In the genomic region with DNA sequence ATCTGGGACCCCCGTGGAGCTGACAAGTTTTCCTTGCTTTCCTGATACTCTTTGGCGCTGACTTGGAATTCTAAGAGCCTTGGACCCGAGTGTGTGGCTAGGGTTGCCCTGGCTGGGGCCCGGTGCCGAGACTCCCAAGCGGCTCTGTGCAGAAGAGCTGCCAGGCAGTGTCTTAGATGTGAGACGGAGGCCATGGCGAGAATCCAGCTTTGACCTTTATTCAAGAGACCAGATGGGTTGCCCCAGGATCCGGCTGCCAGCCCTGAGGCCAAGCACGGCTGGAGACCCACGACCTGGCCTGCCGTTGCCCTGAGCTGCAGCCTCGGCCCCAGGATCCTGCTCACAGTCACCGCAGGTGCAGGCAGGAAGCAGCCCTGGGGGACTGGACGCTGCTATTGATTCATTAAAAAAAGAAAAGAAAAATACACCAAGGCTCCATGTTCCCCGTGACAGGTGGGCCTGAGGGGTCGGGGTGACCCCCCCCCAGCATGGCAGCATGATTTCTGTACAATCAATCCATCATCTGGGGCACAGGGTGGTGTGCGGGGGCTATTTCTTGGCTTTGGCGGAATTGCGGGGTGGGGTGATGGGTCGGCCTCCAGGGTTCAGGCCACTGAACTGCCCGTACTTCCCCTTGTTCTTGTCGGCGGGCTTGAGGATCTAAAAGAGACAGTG, we compare ENCODE assay signal across 1 cellular context.
TF ChIP-seq lines count a peak whose summit lies in the region.

No MANE protein-coding gene starts in this region.

TF ChIP-seq in GM12878, 131 proteins besides CTCF, POLR2A, EP300 and RAD21:
- TF ChIP-seq ZNF687 (IDR thresholded peaks at IDR 0.05), result no peak
- no peak for TF ChIP-seq HSF1 (IDR thresholded peaks at IDR 0.05; ENCODE audit: low read depth, low read length)
- TF ChIP-seq CBX5 (IDR thresholded peaks at IDR 0.05; ENCODE audit: low read depth), result no peak
- no peak for TF ChIP-seq MEF2A (IDR thresholded peaks at IDR 0.05; ENCODE audit: insufficient read depth, low read depth, low read length)
- no peak for TF ChIP-seq NRF1 (conservative IDR thresholded peaks at IDR 0.05; ENCODE audit: low read depth, low read length)
- TF ChIP-seq CHD2 (IDR thresholded peaks at IDR 0.05; ENCODE audit: borderline replicate concordance, low read depth, low read length), result no peak
- no peak for TF ChIP-seq IRF3 (IDR thresholded peaks at IDR 0.05)
- TF ChIP-seq, protein P1, sequence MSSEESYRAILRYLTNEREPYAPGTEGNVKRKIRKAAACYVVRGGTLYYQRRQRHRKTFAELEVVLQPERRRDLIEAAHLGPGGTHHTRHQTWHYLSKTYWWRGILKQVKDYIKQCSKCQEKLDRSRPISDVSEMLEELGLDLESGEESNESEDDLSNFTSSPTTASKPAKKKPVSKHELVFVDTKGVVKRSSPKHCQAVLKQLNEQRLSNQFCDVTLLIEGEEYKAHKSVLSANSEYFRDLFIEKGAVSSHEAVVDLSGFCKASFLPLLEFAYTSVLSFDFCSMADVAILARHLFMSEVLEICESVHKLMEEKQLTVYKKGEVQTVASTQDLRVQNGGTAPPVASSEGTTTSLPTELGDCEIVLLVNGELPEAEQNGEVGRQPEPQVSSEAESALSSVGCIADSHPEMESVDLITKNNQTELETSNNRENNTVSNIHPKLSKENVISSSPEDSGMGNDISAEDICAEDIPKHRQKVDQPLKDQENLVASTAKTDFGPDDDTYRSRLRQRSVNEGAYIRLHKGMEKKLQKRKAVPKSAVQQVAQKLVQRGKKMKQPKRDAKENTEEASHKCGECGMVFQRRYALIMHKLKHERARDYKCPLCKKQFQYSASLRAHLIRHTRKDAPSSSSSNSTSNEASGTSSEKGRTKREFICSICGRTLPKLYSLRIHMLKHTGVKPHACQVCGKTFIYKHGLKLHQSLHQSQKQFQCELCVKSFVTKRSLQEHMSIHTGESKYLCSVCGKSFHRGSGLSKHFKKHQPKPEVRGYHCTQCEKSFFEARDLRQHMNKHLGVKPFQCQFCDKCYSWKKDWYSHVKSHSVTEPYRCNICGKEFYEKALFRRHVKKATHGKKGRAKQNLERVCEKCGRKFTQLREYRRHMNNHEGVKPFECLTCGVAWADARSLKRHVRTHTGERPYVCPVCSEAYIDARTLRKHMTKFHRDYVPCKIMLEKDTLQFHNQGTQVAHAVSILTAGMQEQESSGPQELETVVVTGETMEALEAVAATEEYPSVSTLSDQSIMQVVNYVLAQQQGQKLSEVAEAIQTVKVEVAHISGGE (CRISPR knock-in tag; IDR thresholded peaks at IDR 0.05), result no peak
- no peak for TF ChIP-seq GABPA (IDR thresholded peaks at IDR 0.05; ENCODE audit: low read depth)
- no peak for TF ChIP-seq WRNIP1 (IDR thresholded peaks at IDR 0.05; ENCODE audit: borderline replicate concordance, low read depth, low read length)
- TF ChIP-seq, protein P2, sequence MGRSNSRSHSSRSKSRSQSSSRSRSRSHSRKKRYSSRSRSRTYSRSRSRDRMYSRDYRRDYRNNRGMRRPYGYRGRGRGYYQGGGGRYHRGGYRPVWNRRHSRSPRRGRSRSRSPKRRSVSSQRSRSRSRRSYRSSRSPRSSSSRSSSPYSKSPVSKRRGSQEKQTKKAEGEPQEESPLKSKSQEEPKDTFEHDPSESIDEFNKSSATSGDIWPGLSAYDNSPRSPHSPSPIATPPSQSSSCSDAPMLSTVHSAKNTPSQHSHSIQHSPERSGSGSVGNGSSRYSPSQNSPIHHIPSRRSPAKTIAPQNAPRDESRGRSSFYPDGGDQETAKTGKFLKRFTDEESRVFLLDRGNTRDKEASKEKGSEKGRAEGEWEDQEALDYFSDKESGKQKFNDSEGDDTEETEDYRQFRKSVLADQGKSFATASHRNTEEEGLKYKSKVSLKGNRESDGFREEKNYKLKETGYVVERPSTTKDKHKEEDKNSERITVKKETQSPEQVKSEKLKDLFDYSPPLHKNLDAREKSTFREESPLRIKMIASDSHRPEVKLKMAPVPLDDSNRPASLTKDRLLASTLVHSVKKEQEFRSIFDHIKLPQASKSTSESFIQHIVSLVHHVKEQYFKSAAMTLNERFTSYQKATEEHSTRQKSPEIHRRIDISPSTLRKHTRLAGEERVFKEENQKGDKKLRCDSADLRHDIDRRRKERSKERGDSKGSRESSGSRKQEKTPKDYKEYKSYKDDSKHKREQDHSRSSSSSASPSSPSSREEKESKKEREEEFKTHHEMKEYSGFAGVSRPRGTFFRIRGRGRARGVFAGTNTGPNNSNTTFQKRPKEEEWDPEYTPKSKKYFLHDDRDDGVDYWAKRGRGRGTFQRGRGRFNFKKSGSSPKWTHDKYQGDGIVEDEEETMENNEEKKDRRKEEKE (IDR thresholded peaks at IDR 0.05), result no peak
- TF ChIP-seq MXI1 (IDR thresholded peaks at IDR 0.05; ENCODE audit: low read depth, low read length), result no peak
- no peak for TF ChIP-seq SIX5 (IDR thresholded peaks at IDR 0.05; ENCODE audit: low read depth, low read length, severe bottlenecking)
- no peak for TF ChIP-seq ZNF622 (IDR thresholded peaks at IDR 0.05)
- TF ChIP-seq ATF2 (IDR thresholded peaks at IDR 0.05; ENCODE audit: low read length), result no peak
- no peak for TF ChIP-seq MAX (IDR thresholded peaks at IDR 0.05; ENCODE audit: low read depth, low read length)
- TF ChIP-seq REST (IDR thresholded peaks at IDR 0.05; ENCODE audit: low read depth, low read length), result no peak
